Comparison of ENCODE assay signal across 1 cellular context in the genomic region with DNA sequence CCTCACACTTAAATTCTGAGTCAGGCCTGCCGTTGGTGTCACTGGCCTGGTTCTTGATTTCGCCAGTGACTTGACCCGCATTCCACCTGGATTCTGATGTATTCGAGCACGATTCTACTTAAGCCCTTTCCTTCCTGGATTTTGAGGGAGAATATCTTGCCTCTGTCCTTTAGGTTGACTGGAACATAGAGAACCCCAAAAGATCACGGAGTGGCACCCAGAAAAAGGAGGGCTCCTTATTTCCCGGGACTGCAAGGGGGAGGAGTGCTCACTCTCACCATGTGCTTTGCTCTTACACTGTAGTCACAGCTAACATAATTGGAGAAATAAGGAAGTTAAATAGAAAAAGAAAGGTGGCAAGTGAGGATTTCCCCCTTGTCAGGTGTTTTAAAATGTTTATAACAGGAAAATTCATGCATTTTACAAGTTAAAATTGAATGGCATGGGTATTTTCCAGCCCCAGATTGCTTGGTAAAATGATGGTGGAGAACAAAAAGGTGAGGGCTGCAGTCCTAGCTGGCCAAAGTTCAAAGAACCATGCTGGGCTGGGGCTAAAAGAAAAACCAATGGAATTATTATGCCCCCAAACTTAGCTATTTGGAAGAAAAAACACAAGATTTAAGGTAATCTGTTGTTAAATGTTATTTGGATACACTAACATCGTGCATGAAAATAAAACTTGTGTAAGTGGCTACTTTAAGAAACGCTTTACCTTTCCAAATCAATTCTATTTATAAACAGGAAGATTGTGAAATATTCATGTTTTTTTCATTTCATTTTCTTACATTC.
TF ChIP-seq lines count a peak whose summit lies in the region.

No MANE protein-coding gene starts in this region.

TF ChIP-seq in H1, 55 proteins besides CTCF, POLR2A, EP300 and RAD21:
- TF ChIP-seq CBX8 (IDR thresholded peaks at IDR 0.05; ENCODE audit: borderline replicate concordance, low read depth, low read length) (0 out of 2 replicates have a peak, but pooled peaks have one; percentile 48), SP1 (IDR thresholded peaks at IDR 0.05; ENCODE audit: low read depth, low read length) (0 out of 2 replicates have a peak, but pooled peaks have one; percentile 4), SP2 (IDR thresholded peaks at IDR 0.05; ENCODE audit: low read length) (no peak), RNF2 (IDR thresholded peaks at IDR 0.05; ENCODE audit: borderline replicate concordance, low read depth, low read length, missing control alignments, poor library complexity, severe bottlenecking) (peak; percentile 35)
